In the genomic region with DNA sequence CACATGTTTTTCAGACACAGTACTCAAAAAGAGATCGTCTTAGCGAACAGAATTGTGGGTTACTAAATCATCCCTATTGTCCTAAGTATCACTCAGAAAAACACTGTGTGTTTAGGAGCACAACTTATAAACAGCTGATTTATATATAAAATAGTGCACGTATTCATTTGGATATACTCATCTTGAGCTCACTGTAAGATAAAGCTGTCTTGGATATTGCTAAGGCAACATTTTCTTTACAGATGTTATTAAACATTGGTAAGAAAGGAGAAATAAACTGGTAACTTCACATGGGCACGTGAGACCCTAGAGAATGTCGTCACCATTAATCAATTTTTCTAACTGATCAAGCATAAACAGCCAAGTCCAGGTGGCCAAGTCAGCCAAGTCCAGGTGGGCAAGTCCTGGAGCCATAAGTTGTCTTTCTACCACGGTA, we compare ENCODE assay signal across 8 cellular contexts. TPM values are rescaled to one million over a fixed set of nuclear protein-coding genes. Genes with fewer than 3 reads are reported as not detected.
DNase-seq lines count a peak whose midpoint lies in the region; ATAC-seq and TF ChIP-seq lines count a peak whose summit lies in the region.

No MANE protein-coding gene starts in this region.

- DNase-seq in Caco-2, result no peak
- no peak for DNase-seq in astrocyte of the cerebellum (ENCODE audit: low read depth)
- no peak for DNase-seq in memory B cell (ENCODE audit: low spot score in 2 of 2)
- DNase-seq in KBM-7, result no peak
- no peak for DNase-seq in T1000 (lab: John Stamatoyannopoulos, UW)
- DNase-seq in nucleus accumbens (lab: John Stamatoyannopoulos, UW), result no peak
- no peak for DNase-seq in activated CD4-positive, alpha-beta T cell treated with anti-CD3 and anti-CD28 coated beads, Interleukin-2, amount 50 U/mL, for 48 hours

- in situ Hi-C loops in astrocyte of the cerebellum (cut with HindIII; ENCODE audit: low sequenced_read_pairs) (no loop called here), KBM-7 (cut with MboI; ENCODE audit: low pct_unique_long_range_greater_than_20kb, low sequenced_read_pairs) (no loop called here)

- H3K27ac Mint-ChIP-seq in Caco-2 (ENCODE audit: unreplicated experiment) (peak overlapping the region; percentile 69), memory B cell (peak overlapping the region; percentile 96)

- no TSS peak for BruUV-seq in Caco-2 (replicated peaks; lab: Mats Ljungman, UMichigan)

- no peaks in the 10 kb centered on the region for H3K27me3 ChIP-seq in Caco-2 (replicated peaks; ENCODE audit: control insufficient read depth, insufficient read depth, low read length)

- H3K9me3 Mint-ChIP-seq in Caco-2 (ENCODE audit: unreplicated experiment) (no peaks in the 10 kb centered on the region), memory B cell (no peaks in the 10 kb centered on the region)

- peaks cover 46% of the 10 kb centered on the region for H3K36me3 Mint-ChIP-seq in Caco-2 (ENCODE audit: insufficient read depth, unreplicated experiment)
- H3K36me3 Mint-ChIP-seq in memory B cell, result no peaks in the 10 kb centered on the region

- H3K27me3 Mint-ChIP-seq in Caco-2 (ENCODE audit: insufficient read depth, unreplicated experiment) (no peaks in the 10 kb centered on the region), memory B cell (no peaks in the 10 kb centered on the region)

- peak overlapping the region; percentile 98 for H3K4me3 ChIP-seq in Caco-2 (ENCODE audit: low read depth, low read length)
- H3K4me3 ChIP-seq in astrocyte of the cerebellum (ENCODE audit: low read depth, low read length), result peak overlapping the region; percentile 92

- H3K4me1 Mint-ChIP-seq in Caco-2 (ENCODE audit: low read depth, unreplicated experiment), result peaks cover 29% of the 10 kb centered on the region
- H3K4me1 Mint-ChIP-seq in memory B cell, result peaks cover 24% of the 10 kb centered on the region

- intact Hi-C loops in Caco-2 (cut with micrococcal nuclease; ENCODE audit: unreplicated experiment), result no loop called here

- H3K9me3 ChIP-seq in Caco-2, result no peaks in the 10 kb centered on the region

- peak overlapping the region; percentile 89 for H3K4me3 Mint-ChIP-seq in Caco-2 (ENCODE audit: unreplicated experiment)
- peak overlapping the region; percentile 90 for H3K4me3 Mint-ChIP-seq in memory B cell

- POLR2A ChIA-PET in Caco-2 (lab: Charles Lee), result interaction anchor here (0.6 kb wide), 1 partner anchor 21 kb away, joined by 6 read pairs; no protein-coding TSS in a partner anchor

- no peaks in the 10 kb centered on the region for H3K36me3 ChIP-seq in Caco-2 (ENCODE audit: control insufficient read depth, insufficient read depth, low read length)

- TF ChIP-seq CTCF in Caco-2 (IDR thresholded peaks at IDR 0.05; ENCODE audit: insufficient read depth in 1 of 2, low read depth in 1 of 2, low read length in 1 of 2, severe bottlenecking in 1 of 2, unreplicated experiment in 1 of 2) (no peak), astrocyte of the cerebellum (IDR thresholded peaks at IDR 0.05; ENCODE audit: low read depth, low read length, missing control alignments) (no peak)

- ATAC-seq in HG03159 (IDR thresholded peaks at IDR 0.05; ENCODE audit: unreplicated experiment), result peak; percentile 2
- ATAC-seq in memory B cell (ENCODE audit: low read depth), result peak; percentile 28

- CTCF ChIA-PET in Caco-2 (lab: Charles Lee), result no interaction called here

- peaks cover 19% of the 10 kb centered on the region for H3K4me1 ChIP-seq in Caco-2

RNA-seq across cellular contexts. Expression of a gene that starts 1.7 kb away (rescaled TPM):
- 157 and 163 TPM in 2 replicates for total RNA-seq in Caco-2 (2022)
